ENCODE assay signal across 26 cellular contexts in genomic region chr14:84421611-84422010, GRCh38.
DNase-seq lines count a peak whose midpoint lies in the region; TF ChIP-seq lines count a peak whose summit lies in the region.
"Had no signal": no experiment of that assay in that cellular context is flagged by ENCODE, and none has a peak within 500 bp of the region (broad histone marks: within the 10 kb centered on the region; RNA-seq: fewer than 3 reads in every experiment).

No MANE protein-coding gene starts in this region.

- H3K36me3 ChIP-seq in breast epithelium: no peaks in the 10 kb centered on the region
- no peaks in the 10 kb centered on the region for H3K36me3 ChIP-seq in PC-9 (ENCODE audit: low read depth)
- H3K36me3 ChIP-seq in colonic mucosa: no peaks in the 10 kb centered on the region
- H3K36me3 ChIP-seq: heart left ventricle, MG63, right lobe of liver, thoracic aorta, uterus had no signal

- CTCF ChIA-PET in MCF 10A (lab: Yijun Ruan, JAX) (no interaction called here), PC-9 (lab: Charles Lee) (no interaction called here)

- intact Hi-C loops in MCF 10A (cut with micrococcal nuclease): no loop called here
- intact Hi-C loops in breast epithelium (cut with DNase I; ENCODE audit: low total_unique reads): no loop called here
- intact Hi-C loops in PC-9 (cut with micrococcal nuclease; ENCODE audit: unreplicated experiment): no loop called here
- intact Hi-C loops in colonic mucosa (cut with DNase I): no loop called here

- no peaks in the 10 kb centered on the region for H3K9me2 ChIP-seq in PC-9 (ENCODE audit: insufficient read depth)

- peak overlapping the region; percentile 24; the same call in 1 of the 2 replicates for H3K4me2 ChIP-seq in PC-9

- H3K9ac ChIP-seq in colonic mucosa (ENCODE audit: low read depth in 2 of 2, low read length in 2 of 2): no peak overlapping the region

- H3K9me3 Mint-ChIP-seq in MCF 10A (ENCODE audit: unreplicated experiment) (peaks cover 8% of the 10 kb centered on the region), type B pancreatic cell (peaks cover 6% of the 10 kb centered on the region)

- H3K4me1 Mint-ChIP-seq in MCF 10A (ENCODE audit: insufficient read depth, unreplicated experiment) (peaks cover 7% of the 10 kb centered on the region), type B pancreatic cell (ENCODE audit: unreplicated experiment) (no peaks in the 10 kb centered on the region)
- H3K4me1 Mint-ChIP-seq: naive B cell; stimulated activated naive CD8-positive, alpha-beta T cell treated with anti-CD3 and anti-CD28 coated beads, Interleukin-15, amount 100 ng/mL, for 72 hours had no signal

- no peak overlapping the region for H2AFZ ChIP-seq in PC-9

- H3K4me3 ChIP-seq in breast epithelium (no peak overlapping the region), PC-9 (no peak overlapping the region), fibroblast of pulmonary artery (replicated peaks; ENCODE audit: low read depth, low read length) (no peak overlapping the region), colonic mucosa (no peak overlapping the region)
- H3K4me3 ChIP-seq: heart left ventricle, MG63, right lobe of liver, thoracic aorta, uterus had no signal

- BruUV-seq in MCF 10A (replicated peaks; lab: Mats Ljungman, UMichigan) (no TSS peak), PC-9 (replicated peaks; lab: Mats Ljungman, UMichigan) (no TSS peak)

- H3K27ac Mint-ChIP-seq in MCF 10A (ENCODE audit: low read depth, unreplicated experiment): no peak overlapping the region
- H3K27ac Mint-ChIP-seq in type B pancreatic cell: no peak overlapping the region
- H3K27ac Mint-ChIP-seq: activated T-cell treated with anti-CD3 and anti-CD28 coated beads, Interleukin-2, amount 50 U/mL, for 72 hours; naive B cell; stimulated activated naive CD8-positive, alpha-beta T cell treated with anti-CD3 and anti-CD28 coated beads, Interleukin-15, amount 100 ng/mL, for 72 hours had no signal

- H3K27me3 ChIP-seq in breast epithelium (no peaks in the 10 kb centered on the region), PC-9 (ENCODE audit: insufficient read depth, low read depth) (no peaks in the 10 kb centered on the region), colonic mucosa (no peaks in the 10 kb centered on the region)
- H3K27me3 ChIP-seq: heart left ventricle, MG63, right lobe of liver, uterus had no signal

- H4K20me1 ChIP-seq in PC-9 (ENCODE audit: insufficient read depth): no peaks in the 10 kb centered on the region

- POLR2A ChIA-PET in MCF 10A (lab: Yijun Ruan, JAX): no interaction called here
- POLR2A ChIA-PET in PC-9 (lab: Charles Lee; ENCODE audit: unreplicated experiment): no interaction called here

- H3K4me1 ChIP-seq in breast epithelium (no peaks in the 10 kb centered on the region), PC-9 (replicated peaks; ENCODE audit: insufficient read depth) (peaks cover 15% of the 10 kb centered on the region), colonic mucosa (no peaks in the 10 kb centered on the region)
- H3K4me1 ChIP-seq: heart left ventricle, right lobe of liver, uterus had no signal

- H3K27ac ChIP-seq in breast epithelium (no peak overlapping the region), PC-9 (no peak overlapping the region), colonic mucosa (no peak overlapping the region)
- H3K27ac ChIP-seq: heart left ventricle, right lobe of liver, thoracic aorta, uterus had no signal

- no peaks in the 10 kb centered on the region for H3F3A ChIP-seq in PC-9 (ENCODE audit: insufficient read depth, low read depth)

- DNase-seq in MCF 10A (ENCODE audit: unreplicated experiment): peak; percentile 13
- DNase-seq in breast epithelium (ENCODE audit: low spot score in 2 of 2): no peak
- DNase-seq in PC-9: peak in 1 of 2 experiments; percentile 70
- peak; percentile 16 for DNase-seq in fibroblast of pulmonary artery (ENCODE audit: low read depth)
- DNase-seq in EL: no peak
- no peak for DNase-seq in colonic mucosa
- no peak for DNase-seq in type B pancreatic cell (ENCODE audit: extremely low spot score, unreplicated experiment)
- DNase-seq in COLO668 (lab: John Stamatoyannopoulos, UW; ENCODE audit: unreplicated experiment): no peak
- DNase-seq: activated CD4-positive, alpha-beta T cell treated with anti-CD3 and anti-CD28 coated beads, Interleukin-2, amount 50 U/mL, for 48 hours; activated CD4-positive, CD25-positive, alpha-beta regulatory T cell treated with anti-CD3 and anti-CD28 coated beads, Interleukin-2, amount 50 U/mL, for 72 hours; activated naive CD4-positive, alpha-beta T cell treated with Interleukin-2 at 50 U/mL for 16 hours; activated T-cell treated with anti-CD3 and anti-CD28 coated beads, Interleukin-2, amount 50 U/mL, for 72 hours; H7; heart left ventricle; KG1; MG63; midbrain; naive B cell; NCI-H1105 treated with DMSO at 0.1 percent for 48 hours; NCI-H2081 treated with DMSO at 0.1 percent for 48 hours; NCI-H446 treated with DMSO at 0.1 percent for 48 hours; right lobe of liver; stimulated activated CD8-positive, alpha-beta memory T cell treated with anti-CD3 and anti-CD28 coated beads, Interleukin-4, amount 100 ng/mL, for 48 hours; stimulated activated naive CD8-positive, alpha-beta T cell treated with anti-CD3 and anti-CD28 coated beads, Interleukin-15, amount 100 ng/mL, for 72 hours; uterus had no signal

- H3K9me3 ChIP-seq in breast epithelium: peaks cover 6 to 25% of the 10 kb centered on the region in 2 donors
- H3K9me3 ChIP-seq in PC-9 (ENCODE audit: insufficient read depth, low read depth): no peaks in the 10 kb centered on the region
- H3K9me3 ChIP-seq in colonic mucosa: no peaks in the 10 kb centered on the region
- H3K9me3 ChIP-seq: MG63, right lobe of liver, thoracic aorta, uterus had no signal

- H3K79me2 ChIP-seq in PC-9 (ENCODE audit: low read depth): no peaks in the 10 kb centered on the region

- H3K36me3 Mint-ChIP-seq in MCF 10A (ENCODE audit: insufficient read depth, unreplicated experiment) (no peaks in the 10 kb centered on the region), type B pancreatic cell (no peaks in the 10 kb centered on the region)
- H3K36me3 Mint-ChIP-seq: naive B cell had no signal

- TF ChIP-seq CTCF in MCF 10A (IDR thresholded peaks at IDR 0.05; ENCODE audit: unreplicated experiment) (no peak), breast epithelium (IDR thresholded peaks at IDR 0.05) (no peak), PC-9 (conservative IDR thresholded peaks at IDR 0.05) (no peak), fibroblast of pulmonary artery (IDR thresholded peaks at IDR 0.05; ENCODE audit: low read length, missing control alignments) (no peak), colonic mucosa (IDR thresholded peaks at IDR 0.05) (no peak), type B pancreatic cell (conservative IDR thresholded peaks at IDR 0.05) (no peak)

- TF ChIP-seq POLR2A in breast epithelium (IDR thresholded peaks at IDR 0.05): no peak

- peaks cover 10% of the 10 kb centered on the region for H3K27me3 Mint-ChIP-seq in MCF 10A (ENCODE audit: insufficient read depth, unreplicated experiment)
- H3K27me3 Mint-ChIP-seq in type B pancreatic cell: no peaks in the 10 kb centered on the region
- H3K27me3 Mint-ChIP-seq: naive B cell; stimulated activated naive CD8-positive, alpha-beta T cell treated with anti-CD3 and anti-CD28 coated beads, Interleukin-15, amount 100 ng/mL, for 72 hours had no signal

- H3K4me3 Mint-ChIP-seq in MCF 10A (ENCODE audit: unreplicated experiment): no peak overlapping the region
- no peak overlapping the region for H3K4me3 Mint-ChIP-seq in type B pancreatic cell
- H3K4me3 Mint-ChIP-seq: activated T-cell treated with anti-CD3 and anti-CD28 coated beads, Interleukin-2, amount 50 U/mL, for 72 hours; naive B cell; stimulated activated naive CD8-positive, alpha-beta T cell treated with anti-CD3 and anti-CD28 coated beads, Interleukin-15, amount 100 ng/mL, for 72 hours had no signal

Comparison
In these comparisons a context has a peak if more than half of its experiments do, and no peak if none do; other contexts are left out.
1. DNase-seq: peak in MCF 10A (single experiment) and fibroblast of pulmonary artery (single experiment); none in breast epithelium (0 of 2), EL (single experiment), colonic mucosa (single experiment), type B pancreatic cell (single experiment) and COLO668 (single experiment).